ENCODE assay signal across 25 cellular contexts in genomic region chr17:78815696-78816095, GRCh38. TPM values are rescaled to one million over a fixed set of nuclear protein-coding genes. Genes with fewer than 3 reads are reported as not detected.
DNase-seq lines count a peak whose midpoint lies in the region; ATAC-seq, FAIRE-seq and TF ChIP-seq lines count a peak whose summit lies in the region.
"Had no signal": no experiment of that assay in that cellular context is flagged by ENCODE, and none has a peak within 500 bp of the region (broad histone marks: within the 10 kb centered on the region; RNA-seq: fewer than 3 reads in every experiment).

No MANE protein-coding gene starts in this region.

- H3K4me2 ChIP-seq in HepG2 (ENCODE audit: low read depth, low read length) = no peak overlapping the region
- H3K4me2 ChIP-seq: SK-N-SH had no signal

- TF ChIP-seq POLR2A in HepG2 (IDR thresholded peaks at IDR 0.05; ENCODE audit: insufficient read depth in 1 of 2, low read depth in 2 of 2, low read length in 2 of 2) = peak in 1 of 2 experiments; percentile 36; a peak in 1 of 4 replicates
- TF ChIP-seq POLR2A in right lobe of liver (IDR thresholded peaks at IDR 0.05) = no peak

- H3K27ac ChIP-seq in HepG2 (ENCODE audit: extremely low read length, insufficient read depth, low read length) (no peak overlapping the region), right lobe of liver (no peak overlapping the region), brain microvascular endothelial cell (no peak overlapping the region)

- TF ChIP-seq RAD21 in HepG2 (CRISPR knock-in tag; IDR thresholded peaks at IDR 0.05) = no peak

- no peak for ATAC-seq in HepG2
- ATAC-seq in right lobe of liver = no peak
- ATAC-seq: PC-3 had no signal

- H3K79me2 ChIP-seq in HepG2 (ENCODE audit: insufficient read depth, low read length) = no peaks in the 10 kb centered on the region

- CTCF ChIA-PET in HepG2 (lab: Yijun Ruan, JAX; ENCODE audit: low intra/inter-chr PET ratio, low total read pairs) (no interaction called here), HEK293T (lab: Yijun Ruan, JAX) (no interaction called here)

- H3K4me1 Mint-ChIP-seq in chondrocyte (ENCODE audit: low read depth) = no peaks in the 10 kb centered on the region

- TF ChIP-seq EP300 in HepG2 (IDR thresholded peaks at IDR 0.05; ENCODE audit: low read depth in 2 of 2, low read length in 2 of 2) (no peak), HepG2 (CRISPR knock-in tag; IDR thresholded peaks at IDR 0.05; ENCODE audit: borderline replicate concordance) (no peak)

- no peak for TF ChIP-seq CTCF in HepG2 (CRISPR knock-in tag; IDR thresholded peaks at IDR 0.05)
- TF ChIP-seq CTCF in right lobe of liver (IDR thresholded peaks at IDR 0.05) = no peak
- TF ChIP-seq CTCF in chondrocyte (IDR thresholded peaks at IDR 0.05) = no peak
- TF ChIP-seq CTCF in brain microvascular endothelial cell (IDR thresholded peaks at IDR 0.05; ENCODE audit: low read depth, low read length, missing control alignments) = no peak

- H2AFZ ChIP-seq in HepG2 (ENCODE audit: low read length) = no peak overlapping the region

- DNase-seq in HepG2 (ENCODE audit: low spot score) = no peak
- no peak for DNase-seq in right lobe of liver
- DNase-seq in HEK293T (ENCODE audit: extremely low spot score) = no peak
- DNase-seq in chondrocyte (ENCODE audit: low spot score) = peak; percentile 0
- DNase-seq in nucleus accumbens (lab: John Stamatoyannopoulos, UW) = no peak
- no peak for DNase-seq in GM19240 (ENCODE audit: insufficient read length, low spot score)
- no peak for DNase-seq in NK-92 (lab: John Stamatoyannopoulos, UW; ENCODE audit: unreplicated experiment)
- no peak for DNase-seq in brain microvascular endothelial cell
- DNase-seq: COR-L47, DMS 273 treated with DMSO at 0.1 percent for 48 hours, IMR-90, Karpas-422, MG63, NCI-H1048, NCI-H1436 treated with DMSO at 0.1 percent for 48 hours, NCI-H2029, NCI-H345, NCI-H524 treated with DMSO at 0.1 percent for 48 hours, PC-3, RPMI8226, SHP77 treated with DMSO at 0.1 percent for 48 hours, SK-N-SH had no signal

- intact Hi-C loops in HepG2 (cut with micrococcal nuclease; ENCODE audit: unreplicated experiment) (no loop called here), right lobe of liver (cut with DNase I) (no loop called here)

- no peak for FAIRE-seq in HepG2 (lab: Jason Lieb, UNC)
- FAIRE-seq: G401.6, GM18507 had no signal

- H3K27me3 ChIP-seq in HepG2 (ENCODE audit: control insufficient read depth in 1 of 2, insufficient read depth in 2 of 2, low read length in 2 of 2) (no peaks in the 10 kb centered on the region), right lobe of liver (no peaks in the 10 kb centered on the region), brain microvascular endothelial cell (replicated peaks) (no peaks in the 10 kb centered on the region)
- H3K27me3 ChIP-seq: BLaER1 treated with 17β-estradiol and CSF1 and Interleukin-3, amounts not matched to agents 10 nM and 100 nM; MG63 had no signal

- H3K4me1 ChIP-seq in HepG2 (ENCODE audit: insufficient read depth, low read length) (no peaks in the 10 kb centered on the region), right lobe of liver (no peaks in the 10 kb centered on the region)

- H3K9ac ChIP-seq in HepG2 (ENCODE audit: insufficient read depth, low read depth, low read length) = no peak overlapping the region
- H3K9ac ChIP-seq: BLaER1 treated with 17β-estradiol and CSF1 and Interleukin-3, amounts not matched to agents 10 nM and 100 nM; SK-N-SH had no signal

- H3K27me3 Mint-ChIP-seq in chondrocyte (ENCODE audit: low read depth) = no peaks in the 10 kb centered on the region

- no peaks in the 10 kb centered on the region for H3K9me3 Mint-ChIP-seq in chondrocyte (ENCODE audit: low read depth)

- BruUV-seq in HepG2 (replicated peaks; lab: Mats Ljungman, UMichigan) = no TSS peak

- no peak overlapping the region for H3K4me3 ChIP-seq in HepG2 (replicated peaks in 1 of 3; ENCODE audit: insufficient read depth in 1 of 3, low read depth in 2 of 3, low read length in 3 of 3)
- no peak overlapping the region for H3K4me3 ChIP-seq in right lobe of liver
- no peak overlapping the region for H3K4me3 ChIP-seq in brain microvascular endothelial cell (ENCODE audit: low read depth, low read length)
- H3K4me3 ChIP-seq: BLaER1 treated with 17β-estradiol and CSF1 and Interleukin-3, amounts not matched to agents 10 nM and 100 nM; MG63 had no signal

- POLR2A ChIA-PET in HepG2 (lab: Yijun Ruan, JAX) = no interaction called here
- POLR2A ChIA-PET in HEK293T (lab: Yijun Ruan, JAX) = interaction anchor here (0.7 to 1.0 kb wide), 2 partner anchors 43 to 150 kb away, joined by 3 read pairs; no protein-coding TSS in a partner anchor

- WGBS in HepG2 (ENCODE audit: low lambda C conversion rate) = 96% methylated on average over 7 of the region's 7 CpGs
- WGBS in right lobe of liver (ENCODE audit: insufficient coverage, low coverage, low lambda C conversion rate, missing lambda C conversion rate) = 83% methylated on average over 7 of the region's 7 CpGs

- H3K36me3 Mint-ChIP-seq in chondrocyte (ENCODE audit: low read depth) = peaks cover 43% of the 10 kb centered on the region

- no peaks in the 10 kb centered on the region for H4K20me1 ChIP-seq in HepG2 (ENCODE audit: insufficient read depth, low read length)

- H3K9me3 ChIP-seq in HepG2 (ENCODE audit: low read length) (no peaks in the 10 kb centered on the region), right lobe of liver (no peaks in the 10 kb centered on the region)
- H3K9me3 ChIP-seq: BLaER1 treated with 17β-estradiol and CSF1 and Interleukin-3, amounts not matched to agents 10 nM and 100 nM; MG63; SK-N-SH had no signal

- no peak overlapping the region for H3K4me3 Mint-ChIP-seq in chondrocyte (ENCODE audit: unreplicated experiment)

- H3K27ac Mint-ChIP-seq in chondrocyte (ENCODE audit: unreplicated experiment) = no peak overlapping the region

- in situ Hi-C loops in HepG2 (cut with HindIII; ENCODE audit: extremely low pct_ligation_motif_present, low pct_unique_long_range_greater_than_20kb) = no loop called here
- in situ Hi-C loops in brain microvascular endothelial cell (cut with HindIII; ENCODE audit: low pct_ligation_motif_present, low sequenced_read_pairs) = no loop called here

- H3K36me3 ChIP-seq in HepG2 (replicated peaks in 1 of 2; ENCODE audit: control insufficient read depth in 1 of 2, insufficient read depth in 2 of 2, low read length in 2 of 2) = peaks cover 57 to 97% of the 10 kb centered on the region in 2 experiments
- H3K36me3 ChIP-seq in right lobe of liver = peaks cover 3 to 93% (median 51%) of the 10 kb centered on the region in 4 donors
- H3K36me3 ChIP-seq in brain microvascular endothelial cell (replicated peaks) = peaks cover 79% of the 10 kb centered on the region

RNA-seq across cellular contexts. Expression of gene USP36, which starts 24.9 kb away (rescaled TPM):
- total RNA-seq in HepG2 (2016; rRNA removed; fragmentation: Illumina TruSeq; extraction: Trizol) (29.6 and 30.7 TPM in 2 replicates), right lobe of liver (10 to 100 TPM; 12.7 to 27.8 (median 18.7) TPM), chondrocyte (45.1 to 51.2 TPM (median 49.6 TPM) in 3 replicates)
- total RNA-seq in HepG2 (2016; cell fraction: cytosol; rRNA removed; fragmentation: Illumina TruSeq; extraction: Trizol; ENCODE audit: low read depth) = 17.6 and 21.4 TPM in 2 replicates
- 29.5 and 30.6 TPM in 2 replicates for total RNA-seq in HepG2 (2016; cell fraction: insoluble cytoplasmic fraction; rRNA removed; fragmentation: Illumina TruSeq; extraction: Trizol)
- 23.9 and 28.0 TPM in 2 replicates for total RNA-seq in HepG2 (2016; cell fraction: membrane; rRNA removed; fragmentation: Illumina TruSeq; extraction: Trizol)
- total RNA-seq in HepG2 (2016; cell fraction: nucleus; rRNA removed; fragmentation: Illumina TruSeq; extraction: Trizol) = 45.6 and 50.9 TPM in 2 replicates
- polyA plus RNA-seq in HepG2 (2011; rRNA removed) = 45.9 and 49.4 TPM in 2 replicates
- 22.4 and 27.2 TPM in 2 replicates for polyA plus RNA-seq in HepG2 (2011; cell fraction: cytosol; rRNA removed)
- polyA plus RNA-seq in HepG2 (2011; cell fraction: nucleus; rRNA removed) = 148 and 160 TPM in 2 replicates
- 49.1 and 55.7 TPM in 2 replicates for polyA plus RNA-seq in HepG2 (2012)
- 1.6 and 2.3 TPM in 2 replicates for polyA plus RNA-seq in HepG2 (2016; cell fraction: cytosol; fragmentation: Illumina TruSeq; extraction: Trizol; ENCODE audit: low read depth)
- polyA plus RNA-seq in HepG2 (2016; cell fraction: insoluble cytoplasmic fraction; fragmentation: Illumina TruSeq; extraction: Trizol; ENCODE audit: low read depth) = 22.1 and 28.5 TPM in 2 replicates
- polyA plus RNA-seq in HepG2 (2016; cell fraction: membrane; fragmentation: Illumina TruSeq; extraction: Trizol; ENCODE audit: low read depth) = 6.8 and 7.2 TPM in 2 replicates
- polyA plus RNA-seq in HepG2 (2016; cell fraction: nucleus; fragmentation: Illumina TruSeq; extraction: Trizol; ENCODE audit: insufficient read depth, low read depth) = 90.2 and 93.2 TPM in 2 replicates
- polyA minus RNA-seq in HepG2 (2011; rRNA and poly(A)+ RNA removed; ENCODE audit: low replicate concordance) = 82.7 and 86.0 TPM in 2 replicates
- 18.0 and 21.4 TPM in 2 replicates for polyA minus RNA-seq in HepG2 (2011; cell fraction: cytosol; rRNA and poly(A)+ RNA removed)
- 71.6 and 79.7 TPM in 2 replicates for polyA minus RNA-seq in HepG2 (2011; cell fraction: nucleus; rRNA and poly(A)+ RNA removed)

RNA-seq across cellular contexts. Expression of gene CYTH1, which starts 33.6 kb away (rescaled TPM):
- total RNA-seq in HepG2 (2016; rRNA removed; fragmentation: Illumina TruSeq; extraction: Trizol) (20.1 and 21.3 TPM in 2 replicates), right lobe of liver (10 to 100 TPM; 14.8 to 46.2 (median 28.8) TPM), chondrocyte (79.2 to 155 TPM (median 80.8 TPM) in 3 replicates)
- total RNA-seq in HepG2 (2016; cell fraction: cytosol; rRNA removed; fragmentation: Illumina TruSeq; extraction: Trizol; ENCODE audit: low read depth) = 4.6 and 4.8 TPM in 2 replicates
- total RNA-seq in HepG2 (2016; cell fraction: insoluble cytoplasmic fraction; rRNA removed; fragmentation: Illumina TruSeq; extraction: Trizol) = 20.2 and 20.6 TPM in 2 replicates
- total RNA-seq in HepG2 (2016; cell fraction: membrane; rRNA removed; fragmentation: Illumina TruSeq; extraction: Trizol) = 12.9 and 13.2 TPM in 2 replicates
- total RNA-seq in HepG2 (2016; cell fraction: nucleus; rRNA removed; fragmentation: Illumina TruSeq; extraction: Trizol) = 21.3 and 24.7 TPM in 2 replicates
- 48.9 and 66.5 TPM in 2 replicates for polyA plus RNA-seq in HepG2 (2011; rRNA removed)
- polyA plus RNA-seq in HepG2 (2011; cell fraction: cytosol; rRNA removed) = 36.2 and 36.3 TPM in 2 replicates
- polyA plus RNA-seq in HepG2 (2011; cell fraction: nucleus; rRNA removed) = 233 and 263 TPM in 2 replicates
- polyA plus RNA-seq in HepG2 (2012) = 33.2 and 38.1 TPM in 2 replicates
- 2.0 TPM in 2 replicates for polyA plus RNA-seq in HepG2 (2016; cell fraction: cytosol; fragmentation: Illumina TruSeq; extraction: Trizol; ENCODE audit: low read depth)
- 22.9 and 27.1 TPM in 2 replicates for polyA plus RNA-seq in HepG2 (2016; cell fraction: insoluble cytoplasmic fraction; fragmentation: Illumina TruSeq; extraction: Trizol; ENCODE audit: low read depth)
- polyA plus RNA-seq in HepG2 (2016; cell fraction: membrane; fragmentation: Illumina TruSeq; extraction: Trizol; ENCODE audit: low read depth) = 7.5 and 8.2 TPM in 2 replicates
- polyA plus RNA-seq in HepG2 (2016; cell fraction: nucleus; fragmentation: Illumina TruSeq; extraction: Trizol; ENCODE audit: insufficient read depth, low read depth) = 48.3 and 49.0 TPM in 2 replicates
- 20.1 and 43.0 TPM in 2 replicates for polyA minus RNA-seq in HepG2 (2011; rRNA and poly(A)+ RNA removed; ENCODE audit: low replicate concordance)
- polyA minus RNA-seq in HepG2 (2011; cell fraction: cytosol; rRNA and poly(A)+ RNA removed) = 16.4 and 17.8 TPM in 2 replicates
- polyA minus RNA-seq in HepG2 (2011; cell fraction: nucleus; rRNA and poly(A)+ RNA removed) = 66.4 and 72.6 TPM in 2 replicates
